ENCODE assay signal across 9 cellular contexts in the genomic region with DNA sequence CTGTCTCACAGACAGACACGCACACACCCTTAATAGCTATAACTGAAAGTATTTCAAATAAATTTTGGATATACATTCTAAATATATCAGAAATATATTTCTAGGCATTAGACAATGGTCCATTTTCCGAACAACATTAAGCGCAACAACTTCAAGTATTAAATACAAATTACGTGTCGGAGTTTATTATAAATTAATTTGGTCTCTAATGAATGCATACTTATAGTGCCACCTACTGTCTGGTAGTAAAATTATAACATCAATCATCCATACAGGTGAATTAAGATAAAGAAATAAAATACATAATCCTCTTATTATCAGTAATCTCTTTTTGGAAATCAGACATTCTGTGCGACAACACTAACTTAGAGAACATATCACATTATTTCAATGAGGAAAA. TPM values are rescaled to one million over a fixed set of nuclear protein-coding genes. Genes with fewer than 3 reads are reported as not detected.
DNase-seq lines count a peak whose midpoint lies in the region; ATAC-seq and TF ChIP-seq lines count a peak whose summit lies in the region.
"Had no signal": no experiment of that assay in that cellular context is flagged by ENCODE, and none has a peak within 500 bp of the region (broad histone marks: within the 10 kb centered on the region; RNA-seq: fewer than 3 reads in every experiment).

No MANE protein-coding gene starts in this region.

- peak; percentile 38 for TF ChIP-seq CTCF in fibroblast of mammary gland (conservative IDR thresholded peaks at IDR 0.05; ENCODE audit: control insufficient read depth, insufficient read depth, low read depth, low read length)
- TF ChIP-seq CTCF in thyroid gland (IDR thresholded peaks at IDR 0.05), result peak in 4 of 6 experiments; percentile 19 to 56 (median 52)

- H3K27ac ChIP-seq in thyroid gland, result no peak overlapping the region

- peaks cover 3% of the 10 kb centered on the region for H3K4me1 Mint-ChIP-seq in T-helper 17 cell

- intact Hi-C loops in thyroid gland (cut with DNase I), result no loop called here

- DNase-seq in NCI-H510A treated with DMSO at 0.1 percent for 48 hours (lab: John Stamatoyannopoulos, UW) (peak; percentile 25), NCI-H510A (lab: John Stamatoyannopoulos, UW) (no peak), OCI-M1 (lab: John Stamatoyannopoulos, UW) (peak; percentile 30), fibroblast of mammary gland (ENCODE audit: low read depth) (peak; percentile 30), thyroid gland (no peak), GM19238 (ENCODE audit: insufficient read length, low spot score) (no peak), T-helper 17 cell (no peak)

- H3K27me3 ChIP-seq in thyroid gland, result no peaks in the 10 kb centered on the region

- H3K4me1 ChIP-seq in thyroid gland, result no peaks in the 10 kb centered on the region

- peaks cover 2% of the 10 kb centered on the region for H3K36me3 Mint-ChIP-seq in T-helper 17 cell (ENCODE audit: low read depth)

- H3K9me3 ChIP-seq in thyroid gland (no peaks in the 10 kb centered on the region), T-helper 17 cell (ENCODE audit: control insufficient read depth, low read length, poor library complexity, severe bottlenecking) (no peaks in the 10 kb centered on the region)

- ATAC-seq in GM21447 (IDR thresholded peaks at IDR 0.05; ENCODE audit: unreplicated experiment), result no peak
- no peak for ATAC-seq in T-helper 17 cell
- ATAC-seq: GM23338 had no signal

- H3K4me3 ChIP-seq in fibroblast of mammary gland (ENCODE audit: control insufficient read depth, low read depth, low read length) (no peak overlapping the region), thyroid gland (replicated peaks in 1 of 3) (no peak overlapping the region)
- H3K4me3 ChIP-seq: GM23338 had no signal

- no peak overlapping the region for H3K4me3 Mint-ChIP-seq in T-helper 17 cell
- H3K4me3 Mint-ChIP-seq: GM23338 had no signal

- 56% methylated on average over 6 of the region's 6 CpGs for WGBS in thyroid gland, 2 donors

- no peak overlapping the region for H3K27ac Mint-ChIP-seq in T-helper 17 cell
- H3K27ac Mint-ChIP-seq: GM23338 had no signal

- no peak for TF ChIP-seq POLR2A in thyroid gland (IDR thresholded peaks at IDR 0.05)

- H3K27me3 Mint-ChIP-seq in T-helper 17 cell, result peaks cover 32% of the 10 kb centered on the region

- H3K36me3 ChIP-seq in thyroid gland, result no peaks in the 10 kb centered on the region

RNA-seq across cellular contexts. Expression of a gene that starts 27.2 kb away (rescaled TPM):
- total RNA-seq in thyroid gland, result 10 to 100 TPM; 24.1 to 32.7 (median 26.3) TPM
- total RNA-seq in T-helper 17 cell, result 10 to 100 TPM; 10.7 to 15.2 TPM

Comparison
In these comparisons a context has a peak if more than half of its experiments do, and no peak if none do; other contexts are left out.
1. DNase-seq: peak in NCI-H510A treated with DMSO at 0.1 percent for 48 hours (single experiment), OCI-M1 (single experiment) and fibroblast of mammary gland (single experiment); none in NCI-H510A (single experiment), thyroid gland (0 of 2), GM19238 (single experiment) and T-helper 17 cell (0 of 3).